ENCODE assay signal across 24 cellular contexts in genomic region chr7:17472939-17473338, GRCh38.
A peak's percentile ranks its signal among the peaks of the same experiment; 100 is the strongest.
DNase-seq lines count a peak whose midpoint lies in the region; ATAC-seq, FAIRE-seq and TF ChIP-seq lines count a peak whose summit lies in the region.
"Had no signal": no experiment of that assay in that cellular context is flagged by ENCODE, and none has a peak within 500 bp of the region (broad histone marks: within the 10 kb centered on the region; RNA-seq: fewer than 3 reads in every experiment).

No MANE protein-coding gene starts in this region.

- no peaks in the 10 kb centered on the region for H3K9me3 ChIP-seq in gastrocnemius medialis
- no peaks in the 10 kb centered on the region for H3K9me3 ChIP-seq in CD8-positive, alpha-beta memory T cell (ENCODE audit: low read length)
- H3K9me3 ChIP-seq: SJCRH30 had no signal

- H3K36me3 Mint-ChIP-seq in CD8-positive, alpha-beta memory T cell, result no peaks in the 10 kb centered on the region
- H3K36me3 Mint-ChIP-seq: activated naive CD8-positive, alpha-beta T cell treated with anti-CD3 and anti-CD28 coated beads for 36 hours; CD14-positive monocyte had no signal

- POLR2A ChIA-PET in CD8-positive, alpha-beta memory T cell (lab: Charles Lee), result no interaction called here

- CTCF ChIA-PET in CD8-positive, alpha-beta memory T cell (lab: Charles Lee), result no interaction called here

- H3K4me1 ChIP-seq in gastrocnemius medialis, result no peaks in the 10 kb centered on the region
- no peaks in the 10 kb centered on the region for H3K4me1 ChIP-seq in CD8-positive, alpha-beta memory T cell (ENCODE audit: insufficient read depth, low read length)
- H3K4me1 ChIP-seq: SJCRH30, uterus had no signal

- DNase-seq in GM12891 (ENCODE audit: insufficient read length, low spot score), result no peak
- DNase-seq in mesenteric fat pad (ENCODE audit: low spot score), result no peak
- no peak for DNase-seq in left ventricle myocardium superior
- DNase-seq in gastrocnemius medialis, result no peak
- no peak for DNase-seq in CD8-positive, alpha-beta memory T cell
- DNase-seq: activated CD8-positive, alpha-beta memory T cell treated with anti-CD3 and anti-CD28 coated beads, Interleukin-2, amount 50 U/mL, for 4 hours; activated naive CD8-positive, alpha-beta T cell treated with anti-CD3 and anti-CD28 coated beads for 36 hours; effector CD8-positive, alpha-beta T cell; islet precursor cell; Kasumi-1; NCI-H1105 treated with DMSO at 0.1 percent for 48 hours; NCI-H524; right cardiac atrium; SJCRH30; stimulated activated CD8-positive, alpha-beta memory T cell treated with anti-CD3 and anti-CD28 coated beads, Interleukin-4, amount 100 ng/mL, for 48 hours; uterus had no signal

- H3K4me3 Mint-ChIP-seq in CD8-positive, alpha-beta memory T cell, result no peak overlapping the region
- H3K4me3 Mint-ChIP-seq: activated naive CD8-positive, alpha-beta T cell treated with anti-CD3 and anti-CD28 coated beads for 36 hours; CD14-positive monocyte; T-helper 1 cell treated with Interleukin-12 subunit alpha and Interleukin-12 subunit beta and Interleukin-4 antibody, amounts not matched to agents 30 μg/mL and 1 μg/mL, for 36 hours had no signal

- H3K4me1 Mint-ChIP-seq in CD8-positive, alpha-beta memory T cell, result no peaks in the 10 kb centered on the region
- H3K4me1 Mint-ChIP-seq: activated naive CD8-positive, alpha-beta T cell treated with anti-CD3 and anti-CD28 coated beads for 36 hours; CD14-positive monocyte had no signal

- H3K27me3 ChIP-seq in gastrocnemius medialis, result no peaks in the 10 kb centered on the region
- H3K27me3 ChIP-seq in CD8-positive, alpha-beta memory T cell (ENCODE audit: insufficient read depth, low read length, poor library complexity, severe bottlenecking), result no peaks in the 10 kb centered on the region
- H3K27me3 ChIP-seq: SJCRH30, uterus had no signal

- peak; percentile 48 for ATAC-seq in GM21619 (IDR thresholded peaks at IDR 0.05; ENCODE audit: unreplicated experiment)
- peak; percentile 35 for ATAC-seq in HG03354 (IDR thresholded peaks at IDR 0.05; ENCODE audit: poor library complexity, severe bottlenecking, unreplicated experiment)
- ATAC-seq in esophagus mucosa, result peak; percentile 93
- no peak for ATAC-seq in left ventricle myocardium superior
- no peak for ATAC-seq in gastrocnemius medialis
- ATAC-seq: right cardiac atrium had no signal

- H3K4me3 ChIP-seq in gastrocnemius medialis, result no peak overlapping the region
- no peak overlapping the region for H3K4me3 ChIP-seq in CD8-positive, alpha-beta memory T cell (ENCODE audit: low read length)
- H3K4me3 ChIP-seq: SJCRH30, uterus had no signal

- peaks cover 0 to 2% of the 10 kb centered on the region in 2 donors for H3K27me3 Mint-ChIP-seq in CD8-positive, alpha-beta memory T cell

- TF ChIP-seq CTCF in gastrocnemius medialis (IDR thresholded peaks at IDR 0.05 in 4 of 5, conservative IDR thresholded peaks at IDR 0.05 in 1 of 5), result no peak

- no peak overlapping the region for H3K27ac ChIP-seq in gastrocnemius medialis
- no peak overlapping the region for H3K27ac ChIP-seq in CD8-positive, alpha-beta memory T cell (ENCODE audit: low read depth, low read length)
- H3K27ac ChIP-seq: SJCRH30, uterus had no signal

- in situ Hi-C loops in gastrocnemius medialis (cut with MboI; ENCODE audit: low sequenced_read_pairs in 4 of 4), result no loop called here

- peaks cover 0 to 2% (median 0%) of the 10 kb centered on the region in 5 donors for H3K9me3 Mint-ChIP-seq in CD8-positive, alpha-beta memory T cell
- H3K9me3 Mint-ChIP-seq: activated naive CD8-positive, alpha-beta T cell treated with anti-CD3 and anti-CD28 coated beads for 36 hours; T-helper 1 cell treated with Interleukin-12 subunit alpha and Interleukin-12 subunit beta and Interleukin-4 antibody, amounts not matched to agents 30 μg/mL and 1 μg/mL, for 36 hours had no signal

- FAIRE-seq in GM12891 (lab: Jason Lieb, UNC), result no peak
- FAIRE-seq: frontal cortex, GM19239 had no signal

- H3K27ac Mint-ChIP-seq in CD8-positive, alpha-beta memory T cell, result no peak overlapping the region
- H3K27ac Mint-ChIP-seq: activated naive CD8-positive, alpha-beta T cell treated with anti-CD3 and anti-CD28 coated beads for 36 hours; activated T-helper 2 cell treated with anti-CD3 and anti-CD28 coated beads, Interferon-gamma antibody, Interleukin-2, Interleukin-4, amounts not matched to agents 10 μg/mL and 5 μg/mL and 100 μg/mL, durations not matched to agents 14 hours and 24 hours and 36 hours; CD14-positive monocyte; T-helper 1 cell treated with Interleukin-12 subunit alpha and Interleukin-12 subunit beta and Interleukin-4 antibody, amounts not matched to agents 30 μg/mL and 1 μg/mL, for 36 hours had no signal

- H3K36me3 ChIP-seq in gastrocnemius medialis, result no peaks in the 10 kb centered on the region
- H3K36me3 ChIP-seq in CD8-positive, alpha-beta memory T cell (ENCODE audit: insufficient read depth, low read length), result no peaks in the 10 kb centered on the region
- H3K36me3 ChIP-seq: SJCRH30, uterus had no signal

- intact Hi-C loops in left ventricle myocardium superior (cut with micrococcal nuclease) (no loop called here), gastrocnemius medialis (cut with DNase I; ENCODE audit: low total_unique reads) (no loop called here)

- no peak for TF ChIP-seq POLR2A in GM12891 (IDR thresholded peaks at IDR 0.05; ENCODE audit: low read depth, low read length)
- TF ChIP-seq POLR2A in gastrocnemius medialis (IDR thresholded peaks at IDR 0.05), result no peak

TF ChIP-seq in GM12891, 5 proteins besides CTCF, POLR2A, EP300 and RAD21:
- TF ChIP-seq PAX5 (IDR thresholded peaks at IDR 0.05; ENCODE audit: insufficient read depth, low read length, severe bottlenecking) (no peak), POLR2AphosphoS5 (IDR thresholded peaks at IDR 0.05; ENCODE audit: low read depth, low read length) (no peak), TAF1 (IDR thresholded peaks at IDR 0.05; ENCODE audit: low read depth, low read length) (no peak), SPI1 (IDR thresholded peaks at IDR 0.05; ENCODE audit: low read depth, low read length) (peak; percentile 61)

Comparison
In these comparisons a context has a peak if more than half of its experiments do, and no peak if none do; other contexts are left out.
1. ATAC-seq: peak in GM21619 (single experiment), HG03354 (single experiment) and esophagus mucosa (single experiment); none in left ventricle myocardium superior (single experiment) and gastrocnemius medialis (0 of 2).